8 cellular contexts compared by ENCODE assay signal in the genomic region with DNA sequence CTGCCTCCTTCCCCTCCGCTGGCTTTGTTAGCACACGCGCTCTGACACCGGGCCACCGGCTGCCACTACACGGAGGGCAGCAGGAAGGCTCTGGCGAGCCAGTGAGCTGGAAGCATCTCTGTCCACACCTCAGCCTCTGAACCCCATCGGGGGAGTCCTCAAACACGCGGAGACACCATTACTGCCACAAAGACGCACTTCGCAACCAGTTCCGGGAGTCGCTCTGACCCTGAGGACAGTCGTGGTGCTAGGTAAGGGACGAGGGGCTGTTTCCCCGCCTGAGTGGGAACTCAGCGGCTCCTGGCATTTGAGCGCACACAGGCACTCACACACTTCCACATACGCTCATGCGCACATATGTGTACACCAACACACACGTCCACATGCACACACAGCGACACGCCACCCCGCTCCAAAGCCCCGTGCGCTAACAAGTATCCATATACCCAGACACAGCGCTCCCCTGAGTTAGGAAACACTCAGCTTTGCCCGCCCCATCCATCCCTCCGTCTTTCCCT.
DNase-seq lines count a peak whose midpoint lies in the region; ATAC-seq, FAIRE-seq and TF ChIP-seq lines count a peak whose summit lies in the region.

No MANE protein-coding gene starts in this region.

- CTCF ChIA-PET in activated CD4-positive, alpha-beta T cell treated with anti-CD3 and anti-CD28 coated beads for 36 hours (lab: Charles Lee) = interaction anchor here (1.1 to 1.3 kb wide), 2 partner anchors 93 to 144 kb away, joined by 3 to 5 read pairs; no protein-coding TSS in a partner anchor

- no peaks in the 10 kb centered on the region for H3K9me3 ChIP-seq in stomach

- no peak for TF ChIP-seq CTCF in kidney epithelial cell (IDR thresholded peaks at IDR 0.05; ENCODE audit: insufficient read depth, low read length, poor library complexity, severe bottlenecking)
- no peak for TF ChIP-seq CTCF in stomach (IDR thresholded peaks at IDR 0.05)

- peak overlapping the region; percentile 79 for H3K4me3 ChIP-seq in kidney epithelial cell (ENCODE audit: low read depth, low read length)
- peak overlapping the region; percentile 66 to 74 (median 70) for H3K4me3 ChIP-seq in stomach

- H3K27ac Mint-ChIP-seq in activated CD4-positive, alpha-beta T cell treated with anti-CD3 and anti-CD28 coated beads for 36 hours = peak overlapping the region; percentile 75
- peak overlapping the region; percentile 77 for H3K27ac Mint-ChIP-seq in activated naive CD8-positive, alpha-beta T cell treated with anti-CD3 and anti-CD28 coated beads, Interleukin-2, amount 50 U/mL, for 24 hours

- ATAC-seq in activated CD4-positive, alpha-beta T cell treated with anti-CD3 and anti-CD28 coated beads for 36 hours = peak; percentile 59
- peak; percentile 27 for ATAC-seq in HG02571 (IDR thresholded peaks at IDR 0.05; ENCODE audit: unreplicated experiment)
- peak; percentile 52 for ATAC-seq in activated naive CD8-positive, alpha-beta T cell treated with anti-CD3 and anti-CD28 coated beads, Interleukin-2, amount 50 U/mL, for 24 hours

- peak overlapping the region in 3 of 5 donors; percentile 2 to 88 (median 83) for H3K27ac ChIP-seq in stomach

- peaks cover 16 to 43% (median 35%) of the 10 kb centered on the region in 4 donors for H3K4me1 ChIP-seq in stomach

- peaks cover 36% of the 10 kb centered on the region for H3K4me1 Mint-ChIP-seq in activated CD4-positive, alpha-beta T cell treated with anti-CD3 and anti-CD28 coated beads for 36 hours
- peaks cover 34% of the 10 kb centered on the region for H3K4me1 Mint-ChIP-seq in activated naive CD8-positive, alpha-beta T cell treated with anti-CD3 and anti-CD28 coated beads, Interleukin-2, amount 50 U/mL, for 24 hours

- H3K36me3 Mint-ChIP-seq in activated CD4-positive, alpha-beta T cell treated with anti-CD3 and anti-CD28 coated beads for 36 hours (ENCODE audit: low read depth) = peaks cover 12% of the 10 kb centered on the region
- H3K36me3 Mint-ChIP-seq in activated naive CD8-positive, alpha-beta T cell treated with anti-CD3 and anti-CD28 coated beads, Interleukin-2, amount 50 U/mL, for 24 hours (ENCODE audit: low read depth) = peaks cover 2% of the 10 kb centered on the region

- peaks cover 10% of the 10 kb centered on the region for H3K27me3 Mint-ChIP-seq in activated CD4-positive, alpha-beta T cell treated with anti-CD3 and anti-CD28 coated beads for 36 hours
- peaks cover 33% of the 10 kb centered on the region for H3K27me3 Mint-ChIP-seq in activated naive CD8-positive, alpha-beta T cell treated with anti-CD3 and anti-CD28 coated beads, Interleukin-2, amount 50 U/mL, for 24 hours

- peak overlapping the region; percentile 87 for H3K4me3 Mint-ChIP-seq in activated CD4-positive, alpha-beta T cell treated with anti-CD3 and anti-CD28 coated beads for 36 hours
- H3K4me3 Mint-ChIP-seq in activated naive CD8-positive, alpha-beta T cell treated with anti-CD3 and anti-CD28 coated beads, Interleukin-2, amount 50 U/mL, for 24 hours = peak overlapping the region; percentile 85

- FAIRE-seq in HTR-8/SVneo (lab: Jason Lieb, UNC) = no peak

- TF ChIP-seq POLR2A in stomach (IDR thresholded peaks at IDR 0.05) = no peak

- 3 to 10% (median 7%) methylated on average over 29 to 30 of the region's 30 CpGs for WGBS in stomach, 5 donors

- no peak for TF ChIP-seq EP300 in stomach (IDR thresholded peaks at IDR 0.05)

- intact Hi-C loops in activated CD4-positive, alpha-beta T cell treated with anti-CD3 and anti-CD28 coated beads for 36 hours (cut with DNase I, micrococcal nuclease) = loop anchor here (1.0 to 2.0 kb wide), 5 partner anchors 73 to 208 kb away; partner anchors contain the start of gene TXN (in 1 of the 2)
- intact Hi-C loops in stomach (cut with DNase I; ENCODE audit: low total_unique reads) = no loop called here

- H3K27me3 ChIP-seq in kidney epithelial cell (ENCODE audit: control insufficient read depth, insufficient read depth, low read length) (no peaks in the 10 kb centered on the region), stomach (peaks cover 0 to 37% (median 25%) of the 10 kb centered on the region in 3 donors)

- POLR2A ChIA-PET in activated CD4-positive, alpha-beta T cell treated with anti-CD3 and anti-CD28 coated beads for 36 hours (lab: Charles Lee) = interaction anchor here (1.3 kb wide), 1 partner anchor 97 kb away, joined by 11 read pairs; no protein-coding TSS in a partner anchor

- no peaks in the 10 kb centered on the region for H3K9me3 Mint-ChIP-seq in activated CD4-positive, alpha-beta T cell treated with anti-CD3 and anti-CD28 coated beads for 36 hours (ENCODE audit: low read depth)
- H3K9me3 Mint-ChIP-seq in activated naive CD8-positive, alpha-beta T cell treated with anti-CD3 and anti-CD28 coated beads, Interleukin-2, amount 50 U/mL, for 24 hours = no peaks in the 10 kb centered on the region

- DNase-seq in activated CD4-positive, alpha-beta T cell treated with anti-CD3 and anti-CD28 coated beads for 36 hours = no peak
- no peak for DNase-seq in activated CD4-positive, alpha-beta T cell treated with anti-CD3 and anti-CD28 coated beads, Interleukin-2, amount 50 U/mL, for 4 hours
- peak; percentile 67 for DNase-seq in NCI-H146 (lab: John Stamatoyannopoulos, UW)
- DNase-seq in activated naive CD8-positive, alpha-beta T cell treated with anti-CD3 and anti-CD28 coated beads, Interleukin-2, amount 50 U/mL, for 24 hours = peak; percentile 17
- no peak for DNase-seq in kidney epithelial cell (ENCODE audit: low read depth)
- no peak for DNase-seq in stomach
- no peak for DNase-seq in HTR-8/SVneo (ENCODE audit: insufficient read length, low spot score)

- H3K36me3 ChIP-seq in kidney epithelial cell (ENCODE audit: control insufficient read depth, insufficient read depth, low read length) (no peaks in the 10 kb centered on the region), stomach (no peaks in the 10 kb centered on the region)

Comparison
In these comparisons a context has a peak if more than half of its experiments do, and no peak if none do; other contexts are left out.
1. DNase-seq: peak in NCI-H146 (single experiment) and activated naive CD8-positive, alpha-beta T cell treated with anti-CD3 and anti-CD28 coated beads, Interleukin-2, amount 50 U/mL, for 24 hours (single experiment); none in activated CD4-positive, alpha-beta T cell treated with anti-CD3 and anti-CD28 coated beads for 36 hours (single experiment), activated CD4-positive, alpha-beta T cell treated with anti-CD3 and anti-CD28 coated beads, Interleukin-2, amount 50 U/mL, for 4 hours (0 of 2), kidney epithelial cell (single experiment), stomach (single experiment) and HTR-8/SVneo (single experiment).
2. Peak in every context shown above with its lines, with median percentiles within 50 percentile points of each other: ATAC-seq.